Comparison of ENCODE assay signal across 8 cellular contexts in genomic region chr16:14632693-14633569, GRCh38. TPM values are rescaled to one million over a fixed set of nuclear protein-coding genes. Genes with fewer than 3 reads are reported as not detected.
A peak's percentile ranks its signal among the peaks of the same experiment; 100 is the strongest.
DNase-seq lines count a peak whose midpoint lies in the region; ATAC-seq and TF ChIP-seq lines count a peak whose summit lies in the region.

A gene with protein sequence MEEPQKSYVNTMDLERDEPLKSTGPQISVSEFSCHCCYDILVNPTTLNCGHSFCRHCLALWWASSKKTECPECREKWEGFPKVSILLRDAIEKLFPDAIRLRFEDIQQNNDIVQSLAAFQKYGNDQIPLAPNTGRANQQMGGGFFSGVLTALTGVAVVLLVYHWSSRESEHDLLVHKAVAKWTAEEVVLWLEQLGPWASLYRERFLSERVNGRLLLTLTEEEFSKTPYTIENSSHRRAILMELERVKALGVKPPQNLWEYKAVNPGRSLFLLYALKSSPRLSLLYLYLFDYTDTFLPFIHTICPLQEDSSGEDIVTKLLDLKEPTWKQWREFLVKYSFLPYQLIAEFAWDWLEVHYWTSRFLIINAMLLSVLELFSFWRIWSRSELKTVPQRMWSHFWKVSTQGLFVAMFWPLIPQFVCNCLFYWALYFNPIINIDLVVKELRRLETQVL (plus strand): TSS chr16:14632951. CDS start chr16:14644347, 11,396 bp downstream.

- intact Hi-C loops in left cardiac atrium (cut with DNase I) = no loop called here

- in situ Hi-C loops in GM13977 (cut with MboI; ENCODE audit: low pct_unique_long_range_greater_than_20kb, low sequenced_read_pairs, unreplicated experiment) = no loop called here

- H3K27me3 Mint-ChIP-seq in T-helper 1 cell treated with Interleukin-12 subunit alpha and Interleukin-12 subunit beta and Interleukin-4 antibody, amounts not matched to agents 30 μg/mL and 1 μg/mL, for 36 hours (ENCODE audit: low read depth) = no peaks in the 10 kb centered on the region
- H3K27me3 Mint-ChIP-seq in progenitor cell of endocrine pancreas = no peaks in the 10 kb centered on the region

- peaks cover 34% of the 10 kb centered on the region for H3K4me1 Mint-ChIP-seq in T-helper 1 cell treated with Interleukin-12 subunit alpha and Interleukin-12 subunit beta and Interleukin-4 antibody, amounts not matched to agents 30 μg/mL and 1 μg/mL, for 36 hours (ENCODE audit: low read depth)
- peaks cover 45% of the 10 kb centered on the region for H3K4me1 Mint-ChIP-seq in progenitor cell of endocrine pancreas (ENCODE audit: low read depth)

- DNase-seq in GM13977 (ENCODE audit: low spot score) = peak; percentile 95
- peak; percentile 96 for DNase-seq in NCI-H1694 (lab: John Stamatoyannopoulos, UW)
- DNase-seq in amniotic stem cell (lab: John Stamatoyannopoulos, UW) = peak; percentile 84
- peak; percentile 100 for DNase-seq in left cardiac atrium
- peak; percentile 99 for DNase-seq in progenitor cell of endocrine pancreas (ENCODE audit: low spot score, unreplicated experiment)
- DNase-seq in ureter (ENCODE audit: low spot score) = peak; percentile 99

- ATAC-seq in HG02884 (IDR thresholded peaks at IDR 0.05; ENCODE audit: unreplicated experiment) = peak; percentile 67
- peak; percentile 94 for ATAC-seq in left cardiac atrium

- peak within 1 kb of the TSS; percentile 100 for H3K27ac Mint-ChIP-seq in T-helper 1 cell treated with Interleukin-12 subunit alpha and Interleukin-12 subunit beta and Interleukin-4 antibody, amounts not matched to agents 30 μg/mL and 1 μg/mL, for 36 hours
- peak within 1 kb of the TSS; percentile 100 for H3K27ac Mint-ChIP-seq in progenitor cell of endocrine pancreas

- H3K9me3 Mint-ChIP-seq in T-helper 1 cell treated with Interleukin-12 subunit alpha and Interleukin-12 subunit beta and Interleukin-4 antibody, amounts not matched to agents 30 μg/mL and 1 μg/mL, for 36 hours = no peaks in the 10 kb centered on the region
- H3K9me3 Mint-ChIP-seq in progenitor cell of endocrine pancreas (ENCODE audit: low read depth) = peaks cover 4% of the 10 kb centered on the region

- peaks cover 7% of the 10 kb centered on the region for H3K36me3 Mint-ChIP-seq in T-helper 1 cell treated with Interleukin-12 subunit alpha and Interleukin-12 subunit beta and Interleukin-4 antibody, amounts not matched to agents 30 μg/mL and 1 μg/mL, for 36 hours (ENCODE audit: low read depth)
- peaks cover 2% of the 10 kb centered on the region for H3K36me3 Mint-ChIP-seq in progenitor cell of endocrine pancreas (ENCODE audit: insufficient read depth)

- TF ChIP-seq CTCF in GM13977 (IDR thresholded peaks at IDR 0.05; ENCODE audit: extremely low read depth, insufficient read depth, missing control alignments) (no peak), progenitor cell of endocrine pancreas (IDR thresholded peaks at IDR 0.05; ENCODE audit: unreplicated experiment) (no peak)

- H3K4me3 Mint-ChIP-seq in T-helper 1 cell treated with Interleukin-12 subunit alpha and Interleukin-12 subunit beta and Interleukin-4 antibody, amounts not matched to agents 30 μg/mL and 1 μg/mL, for 36 hours = peak within 1 kb of the TSS; percentile 100
- peak within 1 kb of the TSS; percentile 100 for H3K4me3 Mint-ChIP-seq in progenitor cell of endocrine pancreas (ENCODE audit: low read depth)

RNA-seq across cellular contexts. Expression of the gene that starts here (rescaled TPM):
- total RNA-seq in left cardiac atrium (10 to 100 TPM; 29.8 to 37.7 TPM), progenitor cell of endocrine pancreas (75.0 and 76.1 TPM in 2 replicates), ureter (60.3 TPM)

Comparison
In these comparisons a context has a peak if more than half of its experiments do, and no peak if none do; other contexts are left out.
1. Peak in every context shown above with its lines: DNase-seq and ATAC-seq.